Comparison of ENCODE assay signal across 8 cellular contexts in genomic region chr18:6219116-6219717, GRCh38.
DNase-seq lines count a peak whose midpoint lies in the region; ATAC-seq and TF ChIP-seq lines count a peak whose summit lies in the region.

No MANE protein-coding gene starts in this region.

- H3K9ac ChIP-seq in KMS-11 (no peak overlapping the region), adipocyte (ENCODE audit: low read length) (no peak overlapping the region)

- H3K9me3 Mint-ChIP-seq in activated CD4-positive, alpha-beta T cell treated with anti-CD3 and anti-CD28 coated beads for 36 hours (ENCODE audit: low read depth) = no peaks in the 10 kb centered on the region

- H3K79me2 ChIP-seq in KMS-11 (ENCODE audit: insufficient read depth, low read depth) = no peaks in the 10 kb centered on the region

- ATAC-seq in activated CD4-positive, alpha-beta T cell treated with anti-CD3 and anti-CD28 coated beads for 36 hours = no peak
- ATAC-seq in HG02981 (IDR thresholded peaks at IDR 0.05; ENCODE audit: unreplicated experiment) = no peak

- H3K4me1 Mint-ChIP-seq in activated CD4-positive, alpha-beta T cell treated with anti-CD3 and anti-CD28 coated beads for 36 hours = no peaks in the 10 kb centered on the region

- DNase-seq in activated CD4-positive, alpha-beta T cell treated with anti-CD3 and anti-CD28 coated beads for 36 hours = peak; percentile 46
- no peak for DNase-seq in activated CD4-positive, alpha-beta T cell treated with anti-CD3 and anti-CD28 coated beads, Interleukin-2, amount 50 U/mL, for 1 hour
- peak; percentile 74 for DNase-seq in adipocyte (ENCODE audit: low read depth)
- DNase-seq in iPS DF 4.7 (ENCODE audit: extremely low read depth, low spot score) = peak; percentile 56
- DNase-seq in tibial nerve (ENCODE audit: low spot score in 2 of 2) = no peak
- DNase-seq in occipital lobe (lab: John Stamatoyannopoulos, UW) = no peak

- H3K36me3 Mint-ChIP-seq in activated CD4-positive, alpha-beta T cell treated with anti-CD3 and anti-CD28 coated beads for 36 hours (ENCODE audit: low read depth) = no peaks in the 10 kb centered on the region

- H3K4me2 ChIP-seq in KMS-11 = no peak overlapping the region

- 56 to 58% methylated on average over 12 of the region's 12 CpGs for WGBS in tibial nerve, 2 donors

- H3K36me3 ChIP-seq in KMS-11 (ENCODE audit: insufficient read depth) (no peaks in the 10 kb centered on the region), adipocyte (ENCODE audit: control insufficient read depth, insufficient read depth, low read length, severe bottlenecking) (no peaks in the 10 kb centered on the region), tibial nerve (no peaks in the 10 kb centered on the region)

- H3K4me1 ChIP-seq in KMS-11 (ENCODE audit: low read depth, poor library complexity, severe bottlenecking) (no peaks in the 10 kb centered on the region), adipocyte (ENCODE audit: control insufficient read depth, insufficient read depth, low read length) (no peaks in the 10 kb centered on the region), tibial nerve (no peaks in the 10 kb centered on the region)

- no peak overlapping the region for H3K27ac ChIP-seq in KMS-11
- H3K27ac ChIP-seq in tibial nerve = no peak overlapping the region

- no peaks in the 10 kb centered on the region for H3K27me3 ChIP-seq in KMS-11 (ENCODE audit: insufficient read depth, low read depth)
- H3K27me3 ChIP-seq in adipocyte (replicated peaks; ENCODE audit: control insufficient read depth, insufficient read depth, low read length) = no peaks in the 10 kb centered on the region
- H3K27me3 ChIP-seq in tibial nerve = no peaks in the 10 kb centered on the region

- no peaks in the 10 kb centered on the region for H4K20me1 ChIP-seq in KMS-11 (ENCODE audit: insufficient read depth)

- CTCF ChIA-PET in activated CD4-positive, alpha-beta T cell treated with anti-CD3 and anti-CD28 coated beads for 36 hours (lab: Charles Lee) = interaction anchor here (0.9 to 1.0 kb wide), 2 partner anchors 35 to 331 kb away, joined by 3 read pairs; no protein-coding TSS in a partner anchor

- H3K9me3 ChIP-seq in adipocyte (ENCODE audit: control insufficient read depth, low read length) (no peaks in the 10 kb centered on the region), tibial nerve (no peaks in the 10 kb centered on the region)

- TF ChIP-seq EP300 in tibial nerve (IDR thresholded peaks at IDR 0.05) = no peak

- TF ChIP-seq POLR2A in tibial nerve (IDR thresholded peaks at IDR 0.05) = no peak

- TF ChIP-seq CTCF in KMS-11 (conservative IDR thresholded peaks at IDR 0.05; ENCODE audit: low read depth, low read length) (peak; percentile 52), tibial nerve (IDR thresholded peaks at IDR 0.05) (peak in 4 of 5 experiments; percentile 15 to 50 (median 26))

- H3K4me3 ChIP-seq in KMS-11 (IDR thresholded peaks at IDR 0.05; ENCODE audit: insufficient read depth, low read depth, low read length) (no peak overlapping the region), adipocyte (ENCODE audit: low read length) (no peak overlapping the region), tibial nerve (no peak overlapping the region)

- H3K4me3 Mint-ChIP-seq in activated CD4-positive, alpha-beta T cell treated with anti-CD3 and anti-CD28 coated beads for 36 hours = no peak overlapping the region

- H3K27ac Mint-ChIP-seq in activated CD4-positive, alpha-beta T cell treated with anti-CD3 and anti-CD28 coated beads for 36 hours = no peak overlapping the region

- intact Hi-C loops in activated CD4-positive, alpha-beta T cell treated with anti-CD3 and anti-CD28 coated beads for 36 hours (cut with DNase I, micrococcal nuclease) = loop anchor here in 1 of 2 experiments (1.0 kb wide), 2 partner anchors 340 to 351 kb away; no protein-coding TSS in a partner anchor

- H3K27me3 Mint-ChIP-seq in activated CD4-positive, alpha-beta T cell treated with anti-CD3 and anti-CD28 coated beads for 36 hours = peaks cover 3% of the 10 kb centered on the region

- no peak overlapping the region for H2AFZ ChIP-seq in KMS-11 (ENCODE audit: low read depth)

- POLR2A ChIA-PET in activated CD4-positive, alpha-beta T cell treated with anti-CD3 and anti-CD28 coated beads for 36 hours (lab: Charles Lee) = no interaction called here

Comparison
In these comparisons a context has a peak if more than half of its experiments do, and no peak if none do; other contexts are left out.
1. DNase-seq: peak in activated CD4-positive, alpha-beta T cell treated with anti-CD3 and anti-CD28 coated beads for 36 hours (single experiment), adipocyte (single experiment) and iPS DF 4.7 (single experiment); none in activated CD4-positive, alpha-beta T cell treated with anti-CD3 and anti-CD28 coated beads, Interleukin-2, amount 50 U/mL, for 1 hour (single experiment), tibial nerve (0 of 2) and occipital lobe (single experiment).